In the genomic region with DNA sequence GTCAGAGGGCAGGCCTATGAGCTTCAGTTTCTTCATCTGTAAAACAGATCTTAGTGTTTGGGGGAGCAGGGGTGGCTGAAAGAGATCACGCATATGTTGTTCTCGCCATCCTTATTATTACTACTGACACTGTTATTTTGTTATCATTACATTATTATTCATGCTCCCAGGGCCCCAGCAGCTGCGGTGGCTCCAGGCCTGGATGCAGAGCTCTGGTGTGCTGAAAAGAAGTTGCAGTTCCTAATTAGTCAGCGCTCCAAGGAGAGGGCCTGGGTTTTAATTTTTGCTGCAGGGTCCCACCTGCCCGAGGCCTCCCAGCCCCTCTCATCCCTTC, we compare ENCODE assay signal across 8 cellular contexts. TPM values are rescaled to one million over a fixed set of nuclear protein-coding genes. Genes with fewer than 3 reads are reported as not detected.
A peak's percentile ranks its signal among the peaks of the same experiment; 100 is the strongest.
DNase-seq lines count a peak whose midpoint lies in the region; ATAC-seq and TF ChIP-seq lines count a peak whose summit lies in the region.

No MANE protein-coding gene starts in this region.

- TF ChIP-seq CTCF in fibroblast of pulmonary artery (IDR thresholded peaks at IDR 0.05; ENCODE audit: low read length, missing control alignments) = no peak

- no peaks in the 10 kb centered on the region for H3K36me3 Mint-ChIP-seq in T-cell
- peaks cover 6% of the 10 kb centered on the region for H3K36me3 Mint-ChIP-seq in stimulated activated effector memory CD8-positive, alpha-beta T cell treated with anti-CD3 and anti-CD28 coated beads, Interleukin-12 subunit alpha, Interleukin-12 subunit beta, amount 100 ng/mL, for 72 hours

- peaks cover 26 to 53% (median 42%) of the 10 kb centered on the region in 3 donors for H3K4me1 Mint-ChIP-seq in T-cell
- H3K4me1 Mint-ChIP-seq in stimulated activated effector memory CD8-positive, alpha-beta T cell treated with anti-CD3 and anti-CD28 coated beads, Interleukin-12 subunit alpha, Interleukin-12 subunit beta, amount 100 ng/mL, for 72 hours = peaks cover 83% of the 10 kb centered on the region

- H3K9ac ChIP-seq in GM23248 = peak overlapping the region; percentile 87

- 0 to 5% methylated on average over 5 of the region's 5 CpGs for WGBS in GM23248 (ENCODE audit: low coverage in 1 of 2, low lambda C conversion rate in 2 of 2, missing lambda C conversion rate in 2 of 2), 2 experiments

- no peak for ATAC-seq in T-cell (replicated peaks in 1 of 4)
- ATAC-seq in stimulated activated effector memory CD8-positive, alpha-beta T cell treated with anti-CD3 and anti-CD28 coated beads, Interleukin-12 subunit alpha, Interleukin-12 subunit beta, amount 100 ng/mL, for 72 hours = no peak
- ATAC-seq in GM18861 (IDR thresholded peaks at IDR 0.05; ENCODE audit: unreplicated experiment) = no peak

- H3K4me3 ChIP-seq in GM23248 = peak overlapping the region; percentile 64
- peak overlapping the region; percentile 29 for H3K4me3 ChIP-seq in fibroblast of pulmonary artery (replicated peaks; ENCODE audit: low read depth, low read length)

- POLR2A ChIA-PET in T-cell (lab: Charles Lee) = interaction anchor here in 1 of 2 donors (0.5 kb wide), 1 partner anchor 20 kb away, joined by 6 read pairs; no protein-coding TSS in a partner anchor

- in situ Hi-C loops in GM23248 (cut with MboI) = no loop called here

- H3K27ac Mint-ChIP-seq in T-cell = peak overlapping the region in 1 of 2 donors; percentile 71
- H3K27ac Mint-ChIP-seq in stimulated activated effector memory CD8-positive, alpha-beta T cell treated with anti-CD3 and anti-CD28 coated beads, Interleukin-12 subunit alpha, Interleukin-12 subunit beta, amount 100 ng/mL, for 72 hours = peak overlapping the region; percentile 83

- no peaks in the 10 kb centered on the region for H4K20me1 ChIP-seq in GM23248 (ENCODE audit: insufficient read depth)

- CTCF ChIA-PET in T-cell (lab: Charles Lee) = interaction anchor here (0.6 to 1.1 kb wide), 4 partner anchors 32 to 56 kb away, joined by 3 read pairs; no protein-coding TSS in a partner anchor

- H3K27ac ChIP-seq in GM23248 = peak overlapping the region; percentile 91

- H3K79me2 ChIP-seq in GM23248 (ENCODE audit: insufficient read depth) = peaks cover 97% of the 10 kb centered on the region

- peak overlapping the region; percentile 60 to 79 (median 73) for H3K4me3 Mint-ChIP-seq in T-cell
- peak overlapping the region; percentile 72 for H3K4me3 Mint-ChIP-seq in stimulated activated effector memory CD8-positive, alpha-beta T cell treated with anti-CD3 and anti-CD28 coated beads, Interleukin-12 subunit alpha, Interleukin-12 subunit beta, amount 100 ng/mL, for 72 hours

- H3K4me1 ChIP-seq in GM23248 (ENCODE audit: insufficient read depth) = peaks cover 25% of the 10 kb centered on the region

- no peaks in the 10 kb centered on the region for H3K27me3 ChIP-seq in GM23248 (replicated peaks; ENCODE audit: insufficient read depth)

- peaks cover 0 to 3% of the 10 kb centered on the region in 2 donors for H3K27me3 Mint-ChIP-seq in T-cell

- H3K4me2 ChIP-seq in GM23248 (ENCODE audit: unreplicated experiment) = peak overlapping the region; percentile 63

- H3K9me2 ChIP-seq in GM23248 (ENCODE audit: insufficient read depth) = no peaks in the 10 kb centered on the region

- H2AFZ ChIP-seq in GM23248 = no peak overlapping the region

- DNase-seq in GM23248 (peak; percentile 87), T-cell (no peak), fibroblast of pulmonary artery (ENCODE audit: low read depth) (no peak), pons (ENCODE audit: low spot score) (no peak), mucosa of gallbladder (ENCODE audit: low spot score) (no peak), SHP77 treated with DMSO at 0.1 percent for 48 hours (lab: John Stamatoyannopoulos, UW) (no peak)
- no peak for DNase-seq in stimulated activated effector memory CD8-positive, alpha-beta T cell treated with anti-CD3 and anti-CD28 coated beads, Interleukin-12 subunit alpha, Interleukin-12 subunit beta, amount 100 ng/mL, for 72 hours (ENCODE audit: low spot score in 2 of 2)

- no peaks in the 10 kb centered on the region for H3K36me3 ChIP-seq in GM23248 (ENCODE audit: low read depth)

- peaks cover 20% of the 10 kb centered on the region for H3F3A ChIP-seq in GM23248 (ENCODE audit: insufficient read depth)

- no peaks in the 10 kb centered on the region for H3K9me3 Mint-ChIP-seq in T-cell
- H3K9me3 Mint-ChIP-seq in stimulated activated effector memory CD8-positive, alpha-beta T cell treated with anti-CD3 and anti-CD28 coated beads, Interleukin-12 subunit alpha, Interleukin-12 subunit beta, amount 100 ng/mL, for 72 hours = no peaks in the 10 kb centered on the region

- H3K9me3 ChIP-seq in GM23248 (ENCODE audit: low read depth) = no peaks in the 10 kb centered on the region

RNA-seq across cellular contexts. Expression of gene CXXC5, which starts 19.5 kb away (rescaled TPM):
- total RNA-seq in GM23248 (2014; rRNA removed; shearing (Covaris generic)) = 163 and 168 TPM in 2 replicates
- 81.4 and 83.7 TPM in 2 replicates for polyA plus RNA-seq in GM23248 (2016; fragmentation: Nextera tagmentation; extraction: Ambion mirVana)
- total RNA-seq in T-cell = 1 to 10 TPM; 5.1 to 7.6 (median 6.2) TPM
- 71.7 TPM for total RNA-seq in mucosa of gallbladder
